29 cellular contexts compared by ENCODE assay signal in genomic region chrX:41326431-41326830, GRCh38.
"Had no signal": no experiment of that assay in that cellular context is flagged by ENCODE, and none has a peak within 500 bp of the region (broad histone marks: within the 10 kb centered on the region; RNA-seq: fewer than 3 reads in every experiment).

No MANE protein-coding gene starts in this region.

- FAIRE-seq: colon, endometrium, endothelial cell of umbilical vein had no signal

- DNase-seq: colonic mucosa; cortex of kidney; dermis blood vessel endothelial cell; dorsolateral prefrontal cortex; effector CD4-positive, alpha-beta T cell; effector CD8-positive, alpha-beta T cell; effector memory CD4-positive, alpha-beta T cell; effector memory CD8-positive, alpha-beta T cell; endodermal cell; erythroblast; esophagus squamous epithelium; foreskin fibroblast; foreskin keratinocyte; foreskin melanocyte; gastrocnemius medialis; glutamatergic neuron; head of caudate nucleus; heart left ventricle; heart right ventricle had no signal

- H3K9me3 ChIP-seq: colonic mucosa, esophagus muscularis mucosa, esophagus squamous epithelium, gastrocnemius medialis, gastroesophageal sphincter, heart left ventricle, heart right ventricle had no signal

- H3K36me3 ChIP-seq: colonic mucosa, esophagus muscularis mucosa, esophagus squamous epithelium, gastrocnemius medialis, gastroesophageal sphincter, heart left ventricle, heart right ventricle had no signal

- ATAC-seq: effector memory CD8-positive, alpha-beta T cell; esophagus mucosa; foreskin keratinocyte; gastrocnemius medialis; gastroesophageal sphincter; heart left ventricle; heart right ventricle had no signal

- H3K4me1 ChIP-seq: colonic mucosa, foreskin keratinocyte, gastrocnemius medialis, gastroesophageal sphincter had no signal

- H3K27ac Mint-ChIP-seq: dendritic cell treated with granulocyte-macrophage colony-stimulating factor and Interleukin-4, amounts not matched to agents 40 ng/mL and 50 ng/mL, for 4 days; effector memory CD8-positive, alpha-beta T cell; endodermal cell had no signal

- H3K27ac ChIP-seq: colonic mucosa, coronary artery, dorsolateral prefrontal cortex, epithelial cell of prostate, esophagus muscularis mucosa, esophagus squamous epithelium, foreskin keratinocyte, gastrocnemius medialis, gastroesophageal sphincter, heart left ventricle, heart right ventricle, hepatocyte had no signal

- H3K4me3 Mint-ChIP-seq: dendritic cell treated with granulocyte-macrophage colony-stimulating factor and Interleukin-4, amounts not matched to agents 40 ng/mL and 50 ng/mL, for 4 days; effector memory CD8-positive, alpha-beta T cell; endodermal cell had no signal

- H3K9me3 Mint-ChIP-seq: dendritic cell treated with granulocyte-macrophage colony-stimulating factor and Interleukin-4, amounts not matched to agents 40 ng/mL and 50 ng/mL, for 4 days; effector memory CD8-positive, alpha-beta T cell had no signal

- H3K4me3 ChIP-seq: colonic mucosa, coronary artery, dorsolateral prefrontal cortex, esophagus muscularis mucosa, esophagus squamous epithelium, gastrocnemius medialis, gastroesophageal sphincter, heart left ventricle, heart right ventricle, hepatocyte had no signal

- H3K27me3 Mint-ChIP-seq: dendritic cell treated with granulocyte-macrophage colony-stimulating factor and Interleukin-4, amounts not matched to agents 40 ng/mL and 50 ng/mL, for 4 days; effector memory CD8-positive, alpha-beta T cell had no signal
